Comparison of ENCODE assay signal across 8 cellular contexts in the genomic region with DNA sequence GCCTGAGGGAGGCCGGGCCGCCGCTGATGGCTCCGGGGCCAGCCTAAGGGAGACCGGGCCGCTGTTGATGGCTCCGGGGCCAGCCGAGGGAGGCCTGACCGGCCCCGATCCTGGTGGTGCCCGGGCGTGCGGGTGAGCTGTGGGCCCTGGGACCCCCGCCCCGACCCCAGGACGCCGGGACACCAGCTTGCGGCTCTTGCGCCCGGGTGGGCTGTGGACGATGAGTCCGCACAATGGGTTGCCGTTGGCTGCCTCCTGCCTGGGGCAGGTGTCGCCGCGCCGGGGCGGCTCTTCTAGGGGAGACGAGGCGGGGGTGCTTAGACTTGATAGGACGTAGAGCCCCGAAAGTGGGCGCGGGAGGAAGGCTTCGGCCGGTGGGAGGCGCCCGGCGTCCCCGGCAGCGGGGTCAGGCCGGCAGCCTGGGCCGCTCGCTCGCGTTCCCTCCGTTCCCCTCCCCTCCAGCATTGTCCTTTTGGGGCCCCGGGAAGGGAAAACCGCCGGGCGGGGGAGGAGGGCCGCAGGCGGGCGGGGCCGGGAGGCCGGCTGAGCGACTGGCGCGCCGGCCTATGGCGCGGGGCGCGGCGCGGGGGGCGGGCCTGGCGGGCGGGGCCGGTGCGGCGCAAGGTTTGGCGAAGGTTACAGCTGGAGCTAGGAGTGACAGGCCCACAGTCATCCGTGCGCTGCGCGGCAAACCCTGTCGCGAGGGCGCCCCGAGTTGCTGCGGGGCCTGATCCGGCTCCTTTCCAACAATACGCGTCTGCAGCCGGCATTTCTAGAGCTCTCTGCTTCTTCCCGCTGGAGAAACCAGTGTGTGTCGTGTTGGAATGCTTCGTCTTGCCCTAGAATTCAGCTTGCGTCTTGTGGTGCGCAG. TPM values are rescaled to one million over a fixed set of nuclear protein-coding genes. Genes with fewer than 3 reads are reported as not detected.
DNase-seq lines count a peak whose midpoint lies in the region; ATAC-seq and TF ChIP-seq lines count a peak whose summit lies in the region.

No MANE protein-coding gene starts in this region.

- peak in 1 of 2 experiments; percentile 26 for TF ChIP-seq CTCF in brain (conservative IDR thresholded peaks at IDR 0.05)

- ATAC-seq in HG02943 (IDR thresholded peaks at IDR 0.05; ENCODE audit: low read depth, unreplicated experiment) = peak; percentile 56

- peaks cover 0 to 4% (median 0%) of the 10 kb centered on the region in 5 experiments for H3K9me3 Mint-ChIP-seq in brain

- peak overlapping the region; percentile 76 for H3K4me3 ChIP-seq in iPS-11a (ENCODE audit: low read depth, low read length)
- H3K4me3 ChIP-seq in skeletal muscle cell (ENCODE audit: low read depth, low read length) = peak overlapping the region; percentile 98

- no peaks in the 10 kb centered on the region for H3K27me3 Mint-ChIP-seq in brain

- peak overlapping the region; percentile 92 to 97 (median 95) for H3K4me3 Mint-ChIP-seq in brain

- peak overlapping the region in 4 of 5 experiments; percentile 81 to 93 (median 90) for H3K27ac Mint-ChIP-seq in brain

- H3K4me1 Mint-ChIP-seq in brain = peaks cover 81% of the 10 kb centered on the region

- H3K36me3 Mint-ChIP-seq in brain = peaks cover 29% of the 10 kb centered on the region

- DNase-seq in SHP77 (lab: John Stamatoyannopoulos, UW) = peak; percentile 13 to 65
- DNase-seq in SHP77 treated with DMSO at 0.1 percent for 48 hours (lab: John Stamatoyannopoulos, UW) = no peak
- DNase-seq in NCI-H2081 (lab: John Stamatoyannopoulos, UW) = peak; percentile 91
- DNase-seq in UCSD-AML1 (lab: John Stamatoyannopoulos, UW; ENCODE audit: unreplicated experiment) = peak; percentile 92
- peak; percentile 61 for DNase-seq in skeletal muscle cell (ENCODE audit: low read depth)

RNA-seq across cellular contexts. Expression of gene KIAA0232, which starts 0.8 kb away (rescaled TPM):
- 11.3 TPM for polyA plus RNA-seq in brain (ENCODE audit: insufficient read depth, low read depth, low replicate concordance)
